1 cellular context compared by ENCODE assay signal in genomic region chr11:118673361-118674093, GRCh38.
TF ChIP-seq lines count a peak whose summit lies in the region.

No MANE protein-coding gene starts in this region.

TF ChIP-seq in HepG2, 621 proteins besides CTCF, POLR2A, EP300 and RAD21 (continued from another document and continues in another):
- no peak; the same call in 1 of the 2 replicates for TF ChIP-seq KDM6A (CRISPR knock-in tag; IDR thresholded peaks at IDR 0.05; ENCODE audit: low read depth)
- TF ChIP-seq ZNF557 (CRISPR knock-in tag; IDR thresholded peaks at IDR 0.05): no peak
- no peak for TF ChIP-seq TGIF2 (CRISPR knock-in tag; IDR thresholded peaks at IDR 0.05)
- peak; percentile 97 for TF ChIP-seq HHEX (CRISPR knock-in tag; IDR thresholded peaks at IDR 0.05)
- no peak; the same call in 1 of the 2 replicates for TF ChIP-seq KDM5A (IDR thresholded peaks at IDR 0.05; ENCODE audit: borderline replicate concordance, low read length)
- no peak for TF ChIP-seq NR2C2 (CRISPR knock-in tag; IDR thresholded peaks at IDR 0.05; ENCODE audit: borderline replicate concordance)
- TF ChIP-seq SALL2 (CRISPR knock-in tag; IDR thresholded peaks at IDR 0.05): no peak
- no peak for TF ChIP-seq ZNF232 (CRISPR knock-in tag; IDR thresholded peaks at IDR 0.05; ENCODE audit: borderline replicate concordance)
- TF ChIP-seq PCBP1 (IDR thresholded peaks at IDR 0.05; ENCODE audit: borderline replicate concordance, low read depth, low read length): no peak
- no peak for TF ChIP-seq MED8 (CRISPR knock-in tag; IDR thresholded peaks at IDR 0.05; ENCODE audit: insufficient replicate concordance)
- TF ChIP-seq TERF1 (CRISPR knock-in tag; IDR thresholded peaks at IDR 0.05): no peak
- TF ChIP-seq ZNF562 (CRISPR knock-in tag; IDR thresholded peaks at IDR 0.05; ENCODE audit: borderline replicate concordance): no peak
- peak; percentile 71 for TF ChIP-seq MAX (IDR thresholded peaks at IDR 0.05)
- no peak for TF ChIP-seq ZNF780A (CRISPR knock-in tag; IDR thresholded peaks at IDR 0.05)
- TF ChIP-seq MTA1 (CRISPR knock-in tag; IDR thresholded peaks at IDR 0.05; ENCODE audit: borderline replicate concordance): no peak
- TF ChIP-seq SNAPC5 (CRISPR knock-in tag; IDR thresholded peaks at IDR 0.05; ENCODE audit: borderline replicate concordance): no peak
- no peak for TF ChIP-seq TCF12 (IDR thresholded peaks at IDR 0.05)
- TF ChIP-seq TCF12 (CRISPR knock-in tag; IDR thresholded peaks at IDR 0.05): no peak
- TF ChIP-seq ZFP82 (CRISPR knock-in tag; IDR thresholded peaks at IDR 0.05; ENCODE audit: borderline replicate concordance): 0 out of 2 replicates have a peak, but pooled peaks have one; percentile 65
- no peak for TF ChIP-seq KDM1A (CRISPR knock-in tag; IDR thresholded peaks at IDR 0.05)
- TF ChIP-seq MTF2 (CRISPR knock-in tag; IDR thresholded peaks at IDR 0.05; ENCODE audit: borderline replicate concordance): no peak
- no peak for TF ChIP-seq U2AF2 (IDR thresholded peaks at IDR 0.05; ENCODE audit: low read depth, low read length)
- TF ChIP-seq LBX2 (CRISPR knock-in tag; IDR thresholded peaks at IDR 0.05; ENCODE audit: borderline replicate concordance): no peak
- TF ChIP-seq ZNF724P (CRISPR knock-in tag; IDR thresholded peaks at IDR 0.05; ENCODE audit: borderline replicate concordance): no peak
- no peak for TF ChIP-seq GMEB2 (CRISPR knock-in tag; IDR thresholded peaks at IDR 0.05; ENCODE audit: low read depth)
- no peak for TF ChIP-seq MBNL3 (CRISPR knock-in tag; conservative IDR thresholded peaks at IDR 0.05)
- TF ChIP-seq ZSCAN9 (CRISPR knock-in tag; IDR thresholded peaks at IDR 0.05; ENCODE audit: borderline replicate concordance): peak; percentile 40; the same call in 1 of the 2 replicates
- no peak for TF ChIP-seq NR3C1 (CRISPR knock-in tag; IDR thresholded peaks at IDR 0.05)
- no peak for TF ChIP-seq NAIF1 (CRISPR knock-in tag; IDR thresholded peaks at IDR 0.05; ENCODE audit: borderline replicate concordance)
- TF ChIP-seq POGK (CRISPR knock-in tag; conservative IDR thresholded peaks at IDR 0.05): no peak
- 0 out of 2 replicates have a peak, but pooled peaks have one; percentile 40 for TF ChIP-seq ZNF354B (CRISPR knock-in tag; IDR thresholded peaks at IDR 0.05)
- TF ChIP-seq NR1H2 (CRISPR knock-in tag; IDR thresholded peaks at IDR 0.05; ENCODE audit: borderline replicate concordance, low read depth): no peak
- TF ChIP-seq ZBTB34 (CRISPR knock-in tag; IDR thresholded peaks at IDR 0.05): peak; percentile 88; the same call in 1 of the 2 replicates
- TF ChIP-seq KLF6 (CRISPR knock-in tag; IDR thresholded peaks at IDR 0.05): no peak
- TF ChIP-seq SUZ12 (IDR thresholded peaks at IDR 0.05; ENCODE audit: low read depth, low read length): no peak
- no peak; the same call in 1 of the 2 replicates for TF ChIP-seq SALL1 (CRISPR knock-in tag; IDR thresholded peaks at IDR 0.05)
- TF ChIP-seq STAT5B (CRISPR knock-in tag; IDR thresholded peaks at IDR 0.05): no peak
- no peak for TF ChIP-seq CC2D1A (CRISPR knock-in tag; IDR thresholded peaks at IDR 0.05)
- peak; percentile 77; the same call in 1 of the 2 replicates for TF ChIP-seq TBX3 (IDR thresholded peaks at IDR 0.05; ENCODE audit: borderline replicate concordance)
- TF ChIP-seq SAP130 (CRISPR knock-in tag; IDR thresholded peaks at IDR 0.05; ENCODE audit: low read depth): peak; percentile 66
- TF ChIP-seq FOXK2 (IDR thresholded peaks at IDR 0.05): peak; percentile 63; the same call in 1 of the 2 replicates
- peak; percentile 55 for TF ChIP-seq HNF1A (IDR thresholded peaks at IDR 0.05; ENCODE audit: low read depth)
- peak; percentile 82; the same call in 1 of the 2 replicates for TF ChIP-seq HNF1A (CRISPR knock-in tag; IDR thresholded peaks at IDR 0.05; ENCODE audit: borderline replicate concordance)
- TF ChIP-seq HNRNPL (IDR thresholded peaks at IDR 0.05; ENCODE audit: low read depth, low read length): no peak
- no peak for TF ChIP-seq ZNF224 (CRISPR knock-in tag; IDR thresholded peaks at IDR 0.05)
- no peak for TF ChIP-seq GPBP1L1 (CRISPR knock-in tag; IDR thresholded peaks at IDR 0.05)
- TF ChIP-seq ZNF225 (CRISPR knock-in tag; IDR thresholded peaks at IDR 0.05): no peak
- peak; percentile 90 for TF ChIP-seq GFI1 (CRISPR knock-in tag; IDR thresholded peaks at IDR 0.05; ENCODE audit: borderline replicate concordance)
- no peak for TF ChIP-seq ZNF687 (CRISPR knock-in tag; IDR thresholded peaks at IDR 0.05)
- no peak for TF ChIP-seq ZBTB38 (CRISPR knock-in tag; IDR thresholded peaks at IDR 0.05)
- TF ChIP-seq ZFP41 (CRISPR knock-in tag; IDR thresholded peaks at IDR 0.05; ENCODE audit: borderline replicate concordance): no peak
- TF ChIP-seq SAFB2 (CRISPR knock-in tag; IDR thresholded peaks at IDR 0.05; ENCODE audit: borderline replicate concordance, low read depth): no peak
- no peak for TF ChIP-seq ZNF850 (CRISPR knock-in tag; conservative IDR thresholded peaks at IDR 0.05)
- no peak for TF ChIP-seq MTF1 (CRISPR knock-in tag; IDR thresholded peaks at IDR 0.05)
- no peak for TF ChIP-seq ELF1 (CRISPR knock-in tag; IDR thresholded peaks at IDR 0.05)
- TF ChIP-seq ZNF446 (CRISPR knock-in tag; IDR thresholded peaks at IDR 0.05): 0 out of 2 replicates have a peak, but pooled peaks have one; percentile 16
